ENCODE assay signal across 9 cellular contexts in genomic region chr7:116576350-116577319, GRCh38. TPM values are rescaled to one million over a fixed set of nuclear protein-coding genes. Genes with fewer than 3 reads are reported as not detected.
DNase-seq lines count a peak whose midpoint lies in the region; ATAC-seq and TF ChIP-seq lines count a peak whose summit lies in the region.
"Had no signal": no experiment of that assay in that cellular context is flagged by ENCODE, and none has a peak within 500 bp of the region (broad histone marks: within the 10 kb centered on the region; RNA-seq: fewer than 3 reads in every experiment).

No MANE protein-coding gene starts in this region.

- H3K9me3 ChIP-seq in sigmoid colon (no peaks in the 10 kb centered on the region), Caco-2 (no peaks in the 10 kb centered on the region), OCI-LY7 (ENCODE audit: low read length) (no peaks in the 10 kb centered on the region)

- BruUV-seq in Caco-2 (replicated peaks; lab: Mats Ljungman, UMichigan) (no TSS peak), OCI-LY7 (replicated peaks; lab: Mats Ljungman, UMichigan) (no TSS peak)

- CTCF ChIA-PET in Caco-2 (lab: Charles Lee) (no interaction called here), OCI-LY7 (lab: Charles Lee; ENCODE audit: unreplicated experiment) (interaction anchor here (1.1 kb wide), 1 partner anchor 14 kb away, joined by 3 read pairs; no protein-coding TSS in a partner anchor)

- TF ChIP-seq POLR2A in sigmoid colon (IDR thresholded peaks at IDR 0.05): no peak

- no peak overlapping the region for H3K4me3 Mint-ChIP-seq in Caco-2 (ENCODE audit: unreplicated experiment)
- H3K4me3 Mint-ChIP-seq: nephron had no signal

- no peak overlapping the region for H3K4me2 ChIP-seq in OCI-LY7 (ENCODE audit: low read length)

- intact Hi-C loops in sigmoid colon (cut with DNase I) (loop anchor here (10.0 kb wide), 1 partner anchor 222 kb away; no protein-coding TSS in a partner anchor), Caco-2 (cut with micrococcal nuclease; ENCODE audit: unreplicated experiment) (no loop called here), OCI-LY7 (cut with micrococcal nuclease; ENCODE audit: unreplicated experiment) (no loop called here)

- H3K36me3 ChIP-seq in sigmoid colon (no peaks in the 10 kb centered on the region), Caco-2 (ENCODE audit: control insufficient read depth, insufficient read depth, low read length) (no peaks in the 10 kb centered on the region), OCI-LY7 (ENCODE audit: insufficient read depth, low read length) (no peaks in the 10 kb centered on the region)

- H3K27me3 ChIP-seq in sigmoid colon (no peaks in the 10 kb centered on the region), Caco-2 (replicated peaks; ENCODE audit: control insufficient read depth, insufficient read depth, low read length) (no peaks in the 10 kb centered on the region)

- H3K27me3 Mint-ChIP-seq in Caco-2 (ENCODE audit: insufficient read depth, unreplicated experiment): no peaks in the 10 kb centered on the region

- H3K4me1 ChIP-seq in sigmoid colon (peaks cover 0 to 14% (median 10%) of the 10 kb centered on the region in 4 donors), Caco-2 (peaks cover 24% of the 10 kb centered on the region), OCI-LY7 (ENCODE audit: insufficient read depth, low read length, poor library complexity, severe bottlenecking) (peaks cover 5% of the 10 kb centered on the region)

- no peaks in the 10 kb centered on the region for H3K9me2 ChIP-seq in OCI-LY7 (ENCODE audit: insufficient read depth, low read length)

- H3K9me3 Mint-ChIP-seq in Caco-2 (ENCODE audit: unreplicated experiment): peaks cover 17% of the 10 kb centered on the region

- H3K79me2 ChIP-seq in OCI-LY7 (ENCODE audit: insufficient read depth, low read depth, low read length): no peaks in the 10 kb centered on the region

- H3K4me3 ChIP-seq in cardiac fibroblast (replicated peaks in 1 of 2; ENCODE audit: low read depth in 2 of 2, low read length in 2 of 2) (no peak overlapping the region), sigmoid colon (no peak overlapping the region), Caco-2 (ENCODE audit: low read depth, low read length) (no peak overlapping the region), OCI-LY7 (ENCODE audit: low read depth, low read length, poor library complexity, severe bottlenecking) (no peak overlapping the region)

- TF ChIP-seq CTCF in cardiac fibroblast (IDR thresholded peaks at IDR 0.05; ENCODE audit: low read depth, low read length): peak; percentile 3
- TF ChIP-seq CTCF in sigmoid colon (IDR thresholded peaks at IDR 0.05): no peak
- no peak for TF ChIP-seq CTCF in Caco-2 (IDR thresholded peaks at IDR 0.05; ENCODE audit: insufficient read depth in 1 of 2, low read depth in 1 of 2, low read length in 1 of 2, severe bottlenecking in 1 of 2, unreplicated experiment in 1 of 2)
- TF ChIP-seq CTCF in OCI-LY7 (conservative IDR thresholded peaks at IDR 0.05; ENCODE audit: low read length): no peak

- peak overlapping the region; percentile 7 to 50 (median 30) for H3K27ac ChIP-seq in sigmoid colon
- no peak overlapping the region for H3K27ac ChIP-seq in OCI-LY7 (ENCODE audit: low read depth, low read length, poor library complexity, severe bottlenecking)

- POLR2A ChIA-PET in Caco-2 (lab: Charles Lee) (no interaction called here), OCI-LY7 (lab: Charles Lee) (interaction anchor here (0.5 kb wide), 1 partner anchor 426 kb away, joined by 5 read pairs; no protein-coding TSS in a partner anchor)

- no peaks in the 10 kb centered on the region for H4K20me1 ChIP-seq in OCI-LY7 (ENCODE audit: insufficient read depth, low read length)

- DNase-seq in cardiac fibroblast (ENCODE audit: low read depth in 2 of 2) (peak; percentile 89 to 95), sigmoid colon (no peak), Caco-2 (no peak), germinal center (ENCODE audit: low spot score) (no peak), OCI-LY7 (ENCODE audit: low spot score) (no peak), DMS 273 treated with DMSO at 0.1 percent for 48 hours (lab: John Stamatoyannopoulos, UW) (no peak)

- no peak overlapping the region for H3K27ac Mint-ChIP-seq in Caco-2 (ENCODE audit: unreplicated experiment)
- H3K27ac Mint-ChIP-seq: nephron had no signal

- WGBS in sigmoid colon, 2 donors: 85 to 86% methylated on average over 7 of the region's 7 CpGs

- H2AFZ ChIP-seq in OCI-LY7 (ENCODE audit: low read length): no peak overlapping the region

- H3K4me1 Mint-ChIP-seq in Caco-2 (ENCODE audit: low read depth, unreplicated experiment): peaks cover 21% of the 10 kb centered on the region
- H3K4me1 Mint-ChIP-seq: nephron had no signal

- ATAC-seq in GM19452 (IDR thresholded peaks at IDR 0.05; ENCODE audit: unreplicated experiment) (peak; percentile 25), HG03439 (IDR thresholded peaks at IDR 0.05; ENCODE audit: unreplicated experiment) (peak; percentile 26)

- TF ChIP-seq EP300 in sigmoid colon (IDR thresholded peaks at IDR 0.05): no peak

- no peaks in the 10 kb centered on the region for H3K36me3 Mint-ChIP-seq in Caco-2 (ENCODE audit: insufficient read depth, unreplicated experiment)

RNA-seq across cellular contexts. Expression of gene CAV1, which starts 51.8 kb away (rescaled TPM):
- total RNA-seq in sigmoid colon (100 to 1,000 TPM; 328 to 857 (median 577) TPM), Caco-2 (2022) (4.9 and 6.0 TPM in 2 replicates), OCI-LY7 (2022) (0.30 TPM in 1 of 2 replicates, not detected in the other)
- 10 to 100 TPM in 2 of 3 donors, 1 to 10 TPM in 1; 8.8 to 32.5 (median 18.6) TPM for polyA plus RNA-seq in sigmoid colon
- not detected in 2 replicates for total RNA-seq in OCI-LY7 (2014; rRNA removed; shearing (Covaris generic))

Comparison
In these comparisons a context has a peak if more than half of its experiments do, and no peak if none do; other contexts are left out.
1. DNase-seq: peak in cardiac fibroblast (2 of 2); none in sigmoid colon (single experiment), Caco-2 (0 of 2), germinal center (single experiment), OCI-LY7 (single experiment) and DMS 273 treated with DMSO at 0.1 percent for 48 hours (single experiment).
2. RNA of gene CAV1, which starts 51.8 kb away (total RNA-seq): 328 to 857 TPM in sigmoid colon; 4.9 to 6.0 TPM in Caco-2 and 0.30 TPM in OCI-LY7; every median in the first group is over 10 times any median in the second.